Comparison of ENCODE assay signal across 14 cellular contexts in the genomic region with DNA sequence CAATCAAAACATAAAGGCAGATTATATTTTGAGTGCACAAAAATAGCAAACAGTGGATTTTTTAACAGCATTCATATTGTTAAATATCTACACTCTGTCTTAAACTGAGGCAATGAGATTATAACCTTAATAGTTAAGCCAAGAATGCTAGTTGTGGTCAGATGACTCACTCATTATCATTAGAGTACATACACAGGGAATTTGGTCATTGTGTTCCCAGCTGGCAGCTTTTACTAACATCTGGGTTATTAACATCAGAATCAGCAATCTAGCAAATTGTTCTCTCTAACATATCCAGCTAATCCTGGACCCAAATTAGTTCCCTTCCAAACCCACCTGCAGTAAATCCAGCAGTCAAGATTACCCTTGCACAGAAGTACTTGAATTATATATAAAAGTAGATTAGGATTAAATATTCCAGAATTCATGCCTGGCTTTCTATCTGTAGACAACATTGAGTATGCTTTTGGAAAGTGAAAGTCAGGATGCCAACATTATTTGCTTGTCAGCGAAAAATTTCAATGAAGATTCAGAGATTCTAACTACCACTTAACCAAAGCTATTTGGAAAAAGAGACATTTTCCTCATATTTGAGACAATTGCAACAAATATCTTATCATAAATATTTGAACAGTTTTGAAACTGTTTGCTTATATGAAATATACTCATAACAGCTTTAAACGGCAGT.
A peak's percentile ranks its signal among the peaks of the same experiment; 100 is the strongest.
DNase-seq lines count a peak whose midpoint lies in the region; ATAC-seq, FAIRE-seq and TF ChIP-seq lines count a peak whose summit lies in the region.
"Had no signal": no experiment of that assay in that cellular context is flagged by ENCODE, and none has a peak within 500 bp of the region (broad histone marks: within the 10 kb centered on the region; RNA-seq: fewer than 3 reads in every experiment).

No MANE protein-coding gene starts in this region.

- TF ChIP-seq POLR2A in breast epithelium (IDR thresholded peaks at IDR 0.05), result no peak

- no peak overlapping the region for H3K14ac ChIP-seq in trophoblast cell (ENCODE audit: low read length)

- H3K27me3 Mint-ChIP-seq in MCF 10A (ENCODE audit: insufficient read depth, unreplicated experiment), result peaks cover 27% of the 10 kb centered on the region
- no peaks in the 10 kb centered on the region for H3K27me3 Mint-ChIP-seq in astrocyte (ENCODE audit: low read depth, unreplicated experiment)
- no peaks in the 10 kb centered on the region for H3K27me3 Mint-ChIP-seq in glutamatergic neuron (ENCODE audit: unreplicated experiment)

- no peak overlapping the region for H2BK5ac ChIP-seq in trophoblast cell (ENCODE audit: low read depth, low read length, poor library complexity)

- POLR2A ChIA-PET in MCF 10A (lab: Yijun Ruan, JAX), result no interaction called here

- no peaks in the 10 kb centered on the region for H3K9me3 Mint-ChIP-seq in MCF 10A (ENCODE audit: unreplicated experiment)
- no peaks in the 10 kb centered on the region for H3K9me3 Mint-ChIP-seq in astrocyte (ENCODE audit: unreplicated experiment)
- peaks cover 1% of the 10 kb centered on the region for H3K9me3 Mint-ChIP-seq in glutamatergic neuron (ENCODE audit: unreplicated experiment)

- H3K4me2 ChIP-seq in astrocyte (ENCODE audit: low read length), result peak overlapping the region; percentile 12
- no peak overlapping the region for H3K4me2 ChIP-seq in trophoblast cell (ENCODE audit: low read length)

- H3K36me3 ChIP-seq in breast epithelium, result no peaks in the 10 kb centered on the region
- H3K36me3 ChIP-seq in astrocyte (ENCODE audit: insufficient read depth, low read length), result no peaks in the 10 kb centered on the region
- no peaks in the 10 kb centered on the region for H3K36me3 ChIP-seq in trophoblast cell (ENCODE audit: control insufficient read depth in 1 of 2, insufficient read depth in 2 of 2, low read length in 2 of 2)
- H3K36me3 ChIP-seq: colonic mucosa, Peyer's patch had no signal

- H3K9me3 ChIP-seq in breast epithelium (no peaks in the 10 kb centered on the region), astrocyte (ENCODE audit: insufficient read depth, low read depth, low read length) (no peaks in the 10 kb centered on the region), trophoblast cell (ENCODE audit: insufficient read depth, low read depth, low read length) (no peaks in the 10 kb centered on the region)
- H3K9me3 ChIP-seq: colonic mucosa, Peyer's patch had no signal

- H4K12ac ChIP-seq in trophoblast cell (ENCODE audit: low read depth, low read length), result no peak overlapping the region

- H4K91ac ChIP-seq in trophoblast cell (ENCODE audit: low read depth, low read length), result no peak overlapping the region

- BruUV-seq in MCF 10A (replicated peaks; lab: Mats Ljungman, UMichigan), result no TSS peak

- H3K4me1 Mint-ChIP-seq in MCF 10A (ENCODE audit: insufficient read depth, unreplicated experiment) (no peaks in the 10 kb centered on the region), astrocyte (ENCODE audit: low read depth, unreplicated experiment) (peaks cover 19% of the 10 kb centered on the region), glutamatergic neuron (ENCODE audit: low read depth, unreplicated experiment) (peaks cover 7% of the 10 kb centered on the region)

- no peaks in the 10 kb centered on the region for H3K79me1 ChIP-seq in trophoblast cell (ENCODE audit: low read length)

- H2AK5ac ChIP-seq in trophoblast cell (ENCODE audit: low read length), result no peak overlapping the region

- no peak overlapping the region for H3K23ac ChIP-seq in trophoblast cell (ENCODE audit: low read length)

- ATAC-seq in HG03095 (IDR thresholded peaks at IDR 0.05; ENCODE audit: unreplicated experiment), result no peak
- ATAC-seq: activated naive CD4-positive, alpha-beta T cell treated with anti-CD3 and anti-CD28 coated beads, Interleukin-2, amount 50 U/mL, for 72 hours had no signal

- H4K20me1 ChIP-seq in astrocyte (ENCODE audit: insufficient read depth, low read length), result no peaks in the 10 kb centered on the region

- H3K4me3 ChIP-seq in breast epithelium (no peak overlapping the region), astrocyte (ENCODE audit: insufficient read depth, low read depth, low read length) (no peak overlapping the region), trophoblast cell (ENCODE audit: low read depth, low read length) (no peak overlapping the region)
- H3K4me3 ChIP-seq: colonic mucosa, Peyer's patch had no signal

- H2BK120ac ChIP-seq in trophoblast cell (ENCODE audit: insufficient read depth, low read length, poor library complexity), result no peak overlapping the region

- CTCF ChIA-PET in MCF 10A (lab: Yijun Ruan, JAX), result no interaction called here

- no peak for TF ChIP-seq CTCF in MCF 10A (IDR thresholded peaks at IDR 0.05; ENCODE audit: unreplicated experiment)
- TF ChIP-seq CTCF in breast epithelium (IDR thresholded peaks at IDR 0.05), result no peak
- no peak for TF ChIP-seq CTCF in astrocyte (IDR thresholded peaks at IDR 0.05; ENCODE audit: insufficient read depth, low read depth, low read length)
- TF ChIP-seq CTCF in glutamatergic neuron (IDR thresholded peaks at IDR 0.05; ENCODE audit: partially characterized antibody, unreplicated experiment), result no peak

- H3K27ac Mint-ChIP-seq in MCF 10A (ENCODE audit: low read depth, unreplicated experiment) (no peak overlapping the region), astrocyte (ENCODE audit: unreplicated experiment) (peak overlapping the region; percentile 84), glutamatergic neuron (ENCODE audit: unreplicated experiment) (peak overlapping the region; percentile 43)
- H3K27ac Mint-ChIP-seq: activated naive CD4-positive, alpha-beta T cell treated with anti-CD3 and anti-CD28 coated beads, Interleukin-2, amount 50 U/mL, for 72 hours had no signal

- intact Hi-C loops in MCF 10A (cut with micrococcal nuclease) (no loop called here), breast epithelium (cut with DNase I; ENCODE audit: low total_unique reads) (no loop called here)

- H3K4me3 Mint-ChIP-seq in MCF 10A (ENCODE audit: unreplicated experiment) (no peak overlapping the region), astrocyte (ENCODE audit: unreplicated experiment) (no peak overlapping the region), glutamatergic neuron (ENCODE audit: unreplicated experiment) (no peak overlapping the region)

- H3K79me2 ChIP-seq in astrocyte (ENCODE audit: insufficient read depth, low read length) (no peaks in the 10 kb centered on the region), trophoblast cell (ENCODE audit: control insufficient read depth, insufficient read depth, low read length, poor library complexity) (no peaks in the 10 kb centered on the region)

- no peak overlapping the region for H3K18ac ChIP-seq in trophoblast cell (ENCODE audit: low read length)

- no peak overlapping the region for H2AFZ ChIP-seq in astrocyte (ENCODE audit: low read depth, low read length)
- H2AFZ ChIP-seq in trophoblast cell (ENCODE audit: insufficient read depth, low read length, poor library complexity), result no peak overlapping the region

- H3K4me1 ChIP-seq in breast epithelium, result no peaks in the 10 kb centered on the region
- H3K4me1 ChIP-seq in astrocyte (ENCODE audit: insufficient read depth, low read length), result peaks cover 12% of the 10 kb centered on the region
- H3K4me1 ChIP-seq in trophoblast cell (ENCODE audit: control insufficient read depth in 1 of 2, insufficient read depth in 2 of 2, low read length in 2 of 2), result no peaks in the 10 kb centered on the region
- H3K4me1 ChIP-seq: colonic mucosa, Peyer's patch had no signal

- H4K8ac ChIP-seq in trophoblast cell (ENCODE audit: low read depth, low read length), result no peak overlapping the region

- H3K9ac ChIP-seq in astrocyte (ENCODE audit: low read length) (no peak overlapping the region), trophoblast cell (ENCODE audit: low read length) (no peak overlapping the region)

- H3K27me3 ChIP-seq in breast epithelium, result no peaks in the 10 kb centered on the region
- H3K27me3 ChIP-seq in astrocyte (ENCODE audit: insufficient read depth, low read length), result no peaks in the 10 kb centered on the region
- H3K27me3 ChIP-seq in trophoblast cell (ENCODE audit: insufficient read depth, low read length), result no peaks in the 10 kb centered on the region
- H3K27me3 ChIP-seq: colonic mucosa, Peyer's patch had no signal

- no peak overlapping the region for H3K27ac ChIP-seq in breast epithelium
- H3K27ac ChIP-seq in astrocyte (ENCODE audit: low read depth, low read length), result no peak overlapping the region
- no peak overlapping the region for H3K27ac ChIP-seq in trophoblast cell (ENCODE audit: low read depth, low read length)
- H3K27ac ChIP-seq: colonic mucosa, Peyer's patch had no signal

- H3K4ac ChIP-seq in trophoblast cell (ENCODE audit: low read depth, low read length), result no peak overlapping the region

- FAIRE-seq in astrocyte (lab: Jason Lieb, UNC), result no peak

- no CpG with 5 or more reads among the region's 2 CpGs for WGBS in trophoblast cell (ENCODE audit: extremely low coverage, insufficient coverage, insufficient read length)

- DNase-seq in MCF 10A (ENCODE audit: unreplicated experiment), result peak; percentile 8
- no peak for DNase-seq in breast epithelium (ENCODE audit: low spot score in 2 of 2)
- DNase-seq in astrocyte (ENCODE audit: low read depth), result peak; percentile 87
- no peak for DNase-seq in glutamatergic neuron
- DNase-seq in superior temporal gyrus (ENCODE audit: extremely low spot score), result peak; percentile 55
- no peak for DNase-seq in trophoblast cell
- DNase-seq in stimulated activated naive CD4-positive, alpha-beta T cell treated with Interleukin-2 at 50 U/mL for 16 hours (lab: John Stamatoyannopoulos, UW), result no peak
- DNase-seq: colonic mucosa, DND-41, occipital lobe, Peyer's patch, T1000 had no signal

- H2BK12ac ChIP-seq in trophoblast cell (ENCODE audit: low read length), result no peak overlapping the region

- H3K36me3 Mint-ChIP-seq in MCF 10A (ENCODE audit: insufficient read depth, unreplicated experiment) (no peaks in the 10 kb centered on the region), astrocyte (ENCODE audit: low read depth, unreplicated experiment) (no peaks in the 10 kb centered on the region), glutamatergic neuron (ENCODE audit: unreplicated experiment) (no peaks in the 10 kb centered on the region)
- H3K36me3 Mint-ChIP-seq: activated naive CD4-positive, alpha-beta T cell treated with anti-CD3 and anti-CD28 coated beads, Interleukin-2, amount 50 U/mL, for 72 hours had no signal

Comparison
In these comparisons a context has a peak if more than half of its experiments do, and no peak if none do; other contexts are left out.
1. DNase-seq: peak in MCF 10A (single experiment), astrocyte (single experiment) and superior temporal gyrus (single experiment); none in breast epithelium (0 of 2), glutamatergic neuron (single experiment), trophoblast cell (0 of 2) and stimulated activated naive CD4-positive, alpha-beta T cell treated with Interleukin-2 at 50 U/mL for 16 hours (single experiment).